Comparison of ENCODE assay signal across 17 cellular contexts in the genomic region with DNA sequence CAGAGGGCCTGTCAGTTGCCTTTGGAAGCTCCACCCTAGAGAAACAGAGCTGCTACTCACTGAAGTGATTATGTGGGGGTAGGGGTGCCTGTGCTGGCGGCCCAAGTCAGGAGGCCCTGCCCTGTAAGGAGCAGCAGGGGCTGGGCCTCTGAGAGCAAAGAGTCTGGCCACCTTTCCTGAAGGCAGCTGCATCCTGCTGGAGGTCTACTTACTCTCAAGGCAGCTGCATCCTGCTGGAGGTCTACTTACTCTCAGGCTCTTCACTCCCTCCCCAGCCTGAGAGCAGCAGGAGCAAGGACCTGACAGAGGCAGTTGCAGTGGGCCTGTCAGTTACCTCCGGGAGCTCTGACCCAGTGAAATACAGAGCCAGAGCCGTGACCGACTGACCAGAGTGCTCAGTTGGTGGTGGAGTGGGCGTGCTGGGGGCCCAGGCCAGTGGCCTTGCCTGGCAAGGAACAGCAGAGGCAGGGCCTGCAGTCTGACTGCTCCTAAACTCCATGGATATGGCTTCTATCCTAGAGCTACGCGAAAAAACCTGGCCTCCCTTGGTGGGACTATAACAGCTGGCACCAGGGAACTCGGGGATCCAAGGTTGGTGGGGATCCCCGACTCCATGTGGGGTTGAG. TPM values are rescaled to one million over a fixed set of nuclear protein-coding genes. Genes with fewer than 3 reads are reported as not detected.
"Had no signal": no experiment of that assay in that cellular context is flagged by ENCODE, and none has a peak within 500 bp of the region (broad histone marks: within the 10 kb centered on the region; RNA-seq: fewer than 3 reads in every experiment).

No MANE protein-coding gene starts in this region.

- H3K9me3 ChIP-seq: ascending aorta, mucosa of descending colon, right lobe of liver, stomach, testis, upper lobe of left lung had no signal

- H3K36me3 ChIP-seq: ascending aorta, left ventricle myocardium inferior, right lobe of liver, stomach, upper lobe of left lung had no signal

- H3K4me1 Mint-ChIP-seq: activated T-helper 17 cell treated with anti-CD3 and anti-CD28 coated beads, Interleukin-2, amount 50 U/mL, for 72 hours had no signal

- H3K27me3 ChIP-seq: ascending aorta, right lobe of liver, stomach, testis, upper lobe of left lung had no signal

- H3K4me3 Mint-ChIP-seq: activated T-helper 17 cell treated with anti-CD3 and anti-CD28 coated beads, Interleukin-2, amount 50 U/mL, for 72 hours; naive thymus-derived CD4-positive, alpha-beta T cell; T-helper 2 cell treated with Interferon-gamma antibody and Interleukin-4, amounts not matched to agents 5 μg/mL and 100 μg/mL, for 36 hours had no signal

- H3K27me3 Mint-ChIP-seq: activated T-helper 17 cell treated with anti-CD3 and anti-CD28 coated beads, Interleukin-2, amount 50 U/mL, for 72 hours; naive thymus-derived CD4-positive, alpha-beta T cell had no signal

- DNase-seq: activated CD4-positive, alpha-beta T cell treated with anti-CD3 and anti-CD28 coated beads, Interleukin-2, amount 50 U/mL, for 1 hour; activated naive CD4-positive, alpha-beta T cell treated with Interleukin-2 at 50 U/mL for 16 hours; foreskin fibroblast; hypothalamus; kidney; left ventricle myocardium inferior; naive thymus-derived CD4-positive, alpha-beta T cell; nucleus accumbens; right lobe of liver; stomach; SW 1271; testis had no signal

- H3K27ac ChIP-seq: ascending aorta, left ventricle myocardium inferior, right lobe of liver, testis had no signal

- H3K4me1 ChIP-seq: ascending aorta, left ventricle myocardium inferior, right lobe of liver, testis, upper lobe of left lung had no signal

- H3K4me3 ChIP-seq: ascending aorta, left ventricle myocardium inferior, mucosa of descending colon, right lobe of liver, stomach, testis, upper lobe of left lung had no signal

- H3K27ac Mint-ChIP-seq: activated T-helper 17 cell treated with anti-CD3 and anti-CD28 coated beads, Interleukin-2, amount 50 U/mL, for 72 hours; naive thymus-derived CD4-positive, alpha-beta T cell; T-helper 2 cell treated with Interferon-gamma antibody and Interleukin-4, amounts not matched to agents 5 μg/mL and 100 μg/mL, for 36 hours had no signal

RNA-seq across cellular contexts. Expression of gene RAD51B, which starts 32.3 kb away (rescaled TPM):
- total RNA-seq: ascending aorta had no signal
